Comparison of ENCODE assay signal across 38 cellular contexts in the genomic region with DNA sequence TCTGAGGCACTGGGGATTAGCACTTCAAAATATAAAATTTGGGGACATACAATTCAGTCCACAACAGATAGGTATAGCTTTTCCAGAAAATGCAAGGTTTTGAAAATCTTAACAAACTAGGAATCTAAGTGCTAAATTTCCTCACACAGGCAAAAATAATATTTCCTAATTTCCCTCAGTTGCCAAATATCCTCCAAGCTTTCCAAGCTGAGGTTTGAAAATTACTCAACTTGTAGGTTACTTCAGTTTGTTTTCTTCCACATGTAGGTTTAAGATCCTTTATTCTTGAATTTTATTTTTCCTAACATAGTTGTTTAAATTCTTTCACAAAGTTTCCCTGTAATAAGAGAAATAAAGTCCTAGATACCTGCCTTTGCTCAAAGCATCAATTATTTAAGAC.
"Had no signal": no experiment of that assay in that cellular context is flagged by ENCODE, and none has a peak within 500 bp of the region (broad histone marks: within the 10 kb centered on the region; RNA-seq: fewer than 3 reads in every experiment).

No MANE protein-coding gene starts in this region.

- H3K4me3 ChIP-seq: ascending aorta, MG63, Peyer's patch, SJSA1 had no signal

- DNase-seq: activated B cell treated with CpG ODN at 0.5 μM for 24 hours; activated CD4-positive, alpha-beta memory T cell treated with anti-CD3 and anti-CD28 coated beads for 36 hours; activated CD4-positive, alpha-beta T cell treated with anti-CD3 and anti-CD28 coated beads for 4 hours; activated CD4-positive, alpha-beta T cell treated with anti-CD3 and anti-CD28 coated beads, Interleukin-2, amount 50 U/mL, for 1 hour; activated CD4-positive, CD25-positive, alpha-beta regulatory T cell treated with anti-CD3 and anti-CD28 coated beads, Interleukin-2, amount 50 U/mL, for 72 hours; activated CD8-positive, alpha-beta memory T cell treated with anti-CD3 and anti-CD28 coated beads, Interleukin-2, amount 50 U/mL, for 4 hours; activated effector memory CD4-positive, alpha-beta T cell treated with Interleukin-2 at 50 U/mL for 16 hours; activated naive CD4-positive, alpha-beta T cell treated with anti-CD3 and anti-CD28 coated beads, Interleukin-2, amount 10 ng/mL, durations not matched to agents 7 days and 5 days; activated naive CD8-positive, alpha-beta T cell treated with anti-CD3 and anti-CD28 coated beads, Interleukin-2, amount 50 U/mL, for 24 hours; activated T-cell treated with anti-CD3 and anti-CD28 coated beads for 4 hours; activated T-cell treated with anti-CD3 and anti-CD28 coated beads, Interleukin-2, amount 50 U/mL, for 48 hours; amygdala; Karpas-422; KBM-7; MG63; NCI-H1048; NCI-H1105 treated with DMSO at 0.1 percent for 48 hours; NCI-H1436; NCI-H1694; NCI-H1930; NCI-H2081 treated with DMSO at 0.1 percent for 48 hours; NCI-H226; NCI-H446 treated with DMSO at 0.1 percent for 48 hours; NCI-H524; NCI-H748 treated with DMSO at 0.1 percent for 48 hours; NK-92 treated with Interleukin-12 subunit alpha and Interleukin-12 subunit beta, amount 100 ng/mL, for 24 hours; PC-3; Peyer's patch; RPMI8226; SHP77 treated with DMSO at 0.1 percent for 48 hours; SK-N-SH; SW 1271; T-helper 1 cell; T-helper 2 cell; T-helper 9 cell had no signal

- H3K27me3 ChIP-seq: ascending aorta, MG63, Peyer's patch, SJSA1 had no signal

- ATAC-seq: activated naive CD8-positive, alpha-beta T cell treated with anti-CD3 and anti-CD28 coated beads, Interleukin-2, amount 50 U/mL, for 24 hours; PC-3 had no signal

- H3K9ac ChIP-seq: SK-N-SH had no signal

- H3K36me3 ChIP-seq: ascending aorta, MG63, Peyer's patch, SJSA1 had no signal

- H3K9me3 ChIP-seq: ascending aorta, MG63, SK-N-SH had no signal

- H3K27ac ChIP-seq: ascending aorta, Peyer's patch, SJSA1, VCaP had no signal

- H3K4me1 ChIP-seq: ascending aorta, Peyer's patch, SJSA1 had no signal
